1 cellular context compared by ENCODE assay signal in the genomic region with DNA sequence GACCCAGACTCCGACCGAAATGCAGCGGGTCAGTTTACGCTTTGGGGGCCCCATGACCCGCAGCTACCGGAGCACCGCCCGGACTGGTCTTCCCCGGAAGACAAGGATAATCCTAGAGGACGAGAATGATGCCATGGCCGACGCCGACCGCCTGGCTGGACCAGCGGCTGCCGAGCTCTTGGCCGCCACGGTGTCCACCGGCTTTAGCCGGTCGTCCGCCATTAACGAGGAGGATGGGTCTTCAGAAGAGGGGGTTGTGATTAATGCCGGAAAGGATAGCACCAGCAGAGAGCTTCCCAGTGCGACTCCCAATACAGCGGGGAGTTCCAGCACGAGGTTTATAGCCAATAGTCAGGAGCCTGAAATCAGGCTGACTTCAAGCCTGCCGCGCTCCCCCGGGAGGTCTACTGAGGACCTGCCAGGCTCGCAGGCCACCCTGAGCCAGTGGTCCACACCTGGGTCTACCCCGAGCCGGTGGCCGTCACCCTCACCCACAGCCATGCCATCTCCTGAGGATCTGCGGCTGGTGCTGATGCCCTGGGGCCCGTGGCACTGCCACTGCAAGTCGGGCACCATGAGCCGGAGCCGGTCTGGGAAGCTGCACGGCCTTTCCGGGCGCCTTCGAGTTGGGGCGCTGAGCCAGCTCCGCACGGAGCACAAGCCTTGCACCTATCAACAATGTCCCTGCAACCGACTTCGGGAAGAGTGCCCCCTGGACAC.
TF ChIP-seq lines count a peak whose summit lies in the region.

No MANE protein-coding gene starts in this region.

TF ChIP-seq in HepG2, 621 proteins besides CTCF, POLR2A, EP300 and RAD21 (continued from another document and continues in another):
- TF ChIP-seq MYNN (CRISPR knock-in tag; IDR thresholded peaks at IDR 0.05; ENCODE audit: low read depth) (no peak), NBN (conservative IDR thresholded peaks at IDR 0.05) (no peak), ZNF510 (CRISPR knock-in tag; IDR thresholded peaks at IDR 0.05; ENCODE audit: low read depth) (no peak), REXO4 (CRISPR knock-in tag; IDR thresholded peaks at IDR 0.05; ENCODE audit: borderline replicate concordance) (no peak), PRMT3 (CRISPR knock-in tag; IDR thresholded peaks at IDR 0.05; ENCODE audit: borderline replicate concordance, low read depth) (0 out of 2 replicates have a peak, but pooled peaks have one; percentile 15), ERF (CRISPR knock-in tag; IDR thresholded peaks at IDR 0.05) (peak; percentile 60), RBAK (CRISPR knock-in tag; IDR thresholded peaks at IDR 0.05) (0 out of 2 replicates have a peak, but pooled peaks have one; percentile 8), CHD2 (IDR thresholded peaks at IDR 0.05; ENCODE audit: low read depth, low read length) (no peak), POLR2G (IDR thresholded peaks at IDR 0.05; ENCODE audit: low read depth, low read length) (peak; percentile 19; the same call in 1 of the 2 replicates), THYN1 (CRISPR knock-in tag; IDR thresholded peaks at IDR 0.05; ENCODE audit: borderline replicate concordance, low read depth) (no peak), NFKB2 (CRISPR knock-in tag; IDR thresholded peaks at IDR 0.05; ENCODE audit: borderline replicate concordance) (peak; percentile 61; the same call in 1 of the 2 replicates), ZFP37 (CRISPR knock-in tag; IDR thresholded peaks at IDR 0.05; ENCODE audit: borderline replicate concordance) (no peak), FOSL2 (CRISPR knock-in tag; IDR thresholded peaks at IDR 0.05) (peak; percentile 11; the same call in 1 of the 2 replicates), ZNF703 (CRISPR knock-in tag; IDR thresholded peaks at IDR 0.05; ENCODE audit: borderline replicate concordance) (peak; percentile 81; the same call in 1 of the 2 replicates), MYC (CRISPR knock-in tag; IDR thresholded peaks at IDR 0.05; ENCODE audit: borderline replicate concordance) (no peak; the same call in 1 of the 2 replicates), ZNF20 (CRISPR knock-in tag; IDR thresholded peaks at IDR 0.05) (0 out of 2 replicates have a peak, but pooled peaks have one; percentile 49), MAZ (IDR thresholded peaks at IDR 0.05; ENCODE audit: borderline replicate concordance, low read depth, low read length) (no peak), MAZ (CRISPR knock-in tag; IDR thresholded peaks at IDR 0.05; ENCODE audit: low read depth) (peak; percentile 14; the same call in 1 of the 2 replicates), ZNF678 (CRISPR knock-in tag; IDR thresholded peaks at IDR 0.05) (peak; percentile 41; the same call in 1 of the 2 replicates), SRSF1 (optimal IDR thresholded peaks at IDR 0.05; ENCODE audit: low read depth, low read length) (no peak), CCDC6 (CRISPR knock-in tag; IDR thresholded peaks at IDR 0.05) (0 out of 2 replicates have a peak, but pooled peaks have one; percentile 42), ZNF761 (CRISPR knock-in tag; conservative IDR thresholded peaks at IDR 0.05) (no peak; the same call in 1 of the 2 replicates), EZH2 (conservative IDR thresholded peaks at IDR 0.05; ENCODE audit: low read depth, low read length) (no peak), GABPB1 (CRISPR knock-in tag; IDR thresholded peaks at IDR 0.05) (peak; percentile 51), DPF2 (CRISPR knock-in tag; IDR thresholded peaks at IDR 0.05; ENCODE audit: borderline replicate concordance, low read depth) (no peak), CBX5 (CRISPR knock-in tag; IDR thresholded peaks at IDR 0.05; ENCODE audit: borderline replicate concordance) (peak; percentile 89; the same call in 1 of the 2 replicates), ZNF256 (CRISPR knock-in tag; conservative IDR thresholded peaks at IDR 0.05) (no peak), TAF15 (IDR thresholded peaks at IDR 0.05; ENCODE audit: low read depth, low read length, poor library complexity, severe bottlenecking) (no peak), ZNF629 (CRISPR knock-in tag; conservative IDR thresholded peaks at IDR 0.05) (no peak), HDAC1 (CRISPR knock-in tag; IDR thresholded peaks at IDR 0.05) (no peak; the same call in 1 of the 2 replicates), SP4 (CRISPR knock-in tag; IDR thresholded peaks at IDR 0.05) (no peak; the same call in 1 of the 2 replicates), ZNF292 (CRISPR knock-in tag; IDR thresholded peaks at IDR 0.05; ENCODE audit: borderline replicate concordance, low read depth) (no peak), ZNF558 (CRISPR knock-in tag; IDR thresholded peaks at IDR 0.05; ENCODE audit: borderline replicate concordance) (0 out of 2 replicates have a peak, but pooled peaks have one; percentile 56), NFIC (IDR thresholded peaks at IDR 0.05; ENCODE audit: low read length) (no peak), ZNF879 (CRISPR knock-in tag; IDR thresholded peaks at IDR 0.05) (no peak), U2AF1 (optimal IDR thresholded peaks at IDR 0.05; ENCODE audit: low read depth, low read length) (no peak), ZNF430 (CRISPR knock-in tag; IDR thresholded peaks at IDR 0.05) (peak; percentile 67; the same call in 1 of the 2 replicates), PCBP1 (IDR thresholded peaks at IDR 0.05; ENCODE audit: borderline replicate concordance, low read depth, low read length) (no peak), NCOA1 (CRISPR knock-in tag; IDR thresholded peaks at IDR 0.05) (no peak)
- TF ChIP-seq, protein P1, sequence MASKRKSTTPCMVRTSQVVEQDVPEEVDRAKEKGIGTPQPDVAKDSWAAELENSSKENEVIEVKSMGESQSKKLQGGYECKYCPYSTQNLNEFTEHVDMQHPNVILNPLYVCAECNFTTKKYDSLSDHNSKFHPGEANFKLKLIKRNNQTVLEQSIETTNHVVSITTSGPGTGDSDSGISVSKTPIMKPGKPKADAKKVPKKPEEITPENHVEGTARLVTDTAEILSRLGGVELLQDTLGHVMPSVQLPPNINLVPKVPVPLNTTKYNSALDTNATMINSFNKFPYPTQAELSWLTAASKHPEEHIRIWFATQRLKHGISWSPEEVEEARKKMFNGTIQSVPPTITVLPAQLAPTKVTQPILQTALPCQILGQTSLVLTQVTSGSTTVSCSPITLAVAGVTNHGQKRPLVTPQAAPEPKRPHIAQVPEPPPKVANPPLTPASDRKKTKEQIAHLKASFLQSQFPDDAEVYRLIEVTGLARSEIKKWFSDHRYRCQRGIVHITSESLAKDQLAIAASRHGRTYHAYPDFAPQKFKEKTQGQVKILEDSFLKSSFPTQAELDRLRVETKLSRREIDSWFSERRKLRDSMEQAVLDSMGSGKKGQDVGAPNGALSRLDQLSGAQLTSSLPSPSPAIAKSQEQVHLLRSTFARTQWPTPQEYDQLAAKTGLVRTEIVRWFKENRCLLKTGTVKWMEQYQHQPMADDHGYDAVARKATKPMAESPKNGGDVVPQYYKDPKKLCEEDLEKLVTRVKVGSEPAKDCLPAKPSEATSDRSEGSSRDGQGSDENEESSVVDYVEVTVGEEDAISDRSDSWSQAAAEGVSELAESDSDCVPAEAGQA (IDR thresholded peaks at IDR 0.05; ENCODE audit: low read depth): no peak
- TF ChIP-seq, protein P1 (CRISPR knock-in tag; IDR thresholded peaks at IDR 0.05; ENCODE audit: borderline replicate concordance): no peak
- TF ChIP-seq, protein P2, sequence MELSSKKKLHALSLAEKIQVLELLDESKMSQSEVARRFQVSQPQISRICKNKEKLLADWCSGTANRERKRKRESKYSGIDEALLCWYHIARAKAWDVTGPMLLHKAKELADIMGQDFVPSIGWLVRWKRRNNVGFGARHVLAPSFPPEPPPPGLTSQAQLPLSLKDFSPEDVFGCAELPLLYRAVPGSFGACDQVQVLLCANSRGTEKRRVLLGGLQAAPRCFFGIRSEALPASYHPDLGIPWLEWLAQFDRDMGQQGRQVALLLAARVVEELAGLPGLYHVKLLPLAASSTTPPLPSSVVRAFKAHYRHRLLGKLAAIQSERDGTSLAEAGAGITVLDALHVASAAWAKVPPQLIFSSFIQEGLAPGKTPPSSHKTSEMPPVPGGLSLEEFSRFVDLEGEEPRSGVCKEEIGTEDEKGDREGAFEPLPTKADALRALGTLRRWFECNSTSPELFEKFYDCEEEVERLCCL (CRISPR knock-in tag; IDR thresholded peaks at IDR 0.05; ENCODE audit: borderline replicate concordance): no peak
- TF ChIP-seq, protein P3, sequence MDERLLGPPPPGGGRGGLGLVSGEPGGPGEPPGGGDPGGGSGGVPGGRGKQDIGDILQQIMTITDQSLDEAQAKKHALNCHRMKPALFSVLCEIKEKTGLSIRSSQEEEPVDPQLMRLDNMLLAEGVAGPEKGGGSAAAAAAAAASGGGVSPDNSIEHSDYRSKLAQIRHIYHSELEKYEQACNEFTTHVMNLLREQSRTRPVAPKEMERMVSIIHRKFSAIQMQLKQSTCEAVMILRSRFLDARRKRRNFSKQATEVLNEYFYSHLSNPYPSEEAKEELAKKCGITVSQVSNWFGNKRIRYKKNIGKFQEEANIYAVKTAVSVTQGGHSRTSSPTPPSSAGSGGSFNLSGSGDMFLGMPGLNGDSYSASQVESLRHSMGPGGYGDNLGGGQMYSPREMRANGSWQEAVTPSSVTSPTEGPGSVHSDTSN (CRISPR knock-in tag; IDR thresholded peaks at IDR 0.05): no peak
- TF ChIP-seq, protein P4, sequence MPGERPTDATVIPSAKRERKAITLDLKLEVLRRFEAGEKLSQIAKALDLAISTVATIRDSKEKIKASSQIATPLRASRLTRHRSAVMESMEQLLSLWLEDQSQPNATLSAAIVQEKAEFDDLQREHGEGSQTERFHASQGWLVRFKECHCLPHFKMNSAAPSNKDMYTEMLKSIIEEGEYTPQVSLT (CRISPR knock-in tag; IDR thresholded peaks at IDR 0.05; ENCODE audit: borderline replicate concordance, low read depth): no peak
- TF ChIP-seq, protein P5, sequence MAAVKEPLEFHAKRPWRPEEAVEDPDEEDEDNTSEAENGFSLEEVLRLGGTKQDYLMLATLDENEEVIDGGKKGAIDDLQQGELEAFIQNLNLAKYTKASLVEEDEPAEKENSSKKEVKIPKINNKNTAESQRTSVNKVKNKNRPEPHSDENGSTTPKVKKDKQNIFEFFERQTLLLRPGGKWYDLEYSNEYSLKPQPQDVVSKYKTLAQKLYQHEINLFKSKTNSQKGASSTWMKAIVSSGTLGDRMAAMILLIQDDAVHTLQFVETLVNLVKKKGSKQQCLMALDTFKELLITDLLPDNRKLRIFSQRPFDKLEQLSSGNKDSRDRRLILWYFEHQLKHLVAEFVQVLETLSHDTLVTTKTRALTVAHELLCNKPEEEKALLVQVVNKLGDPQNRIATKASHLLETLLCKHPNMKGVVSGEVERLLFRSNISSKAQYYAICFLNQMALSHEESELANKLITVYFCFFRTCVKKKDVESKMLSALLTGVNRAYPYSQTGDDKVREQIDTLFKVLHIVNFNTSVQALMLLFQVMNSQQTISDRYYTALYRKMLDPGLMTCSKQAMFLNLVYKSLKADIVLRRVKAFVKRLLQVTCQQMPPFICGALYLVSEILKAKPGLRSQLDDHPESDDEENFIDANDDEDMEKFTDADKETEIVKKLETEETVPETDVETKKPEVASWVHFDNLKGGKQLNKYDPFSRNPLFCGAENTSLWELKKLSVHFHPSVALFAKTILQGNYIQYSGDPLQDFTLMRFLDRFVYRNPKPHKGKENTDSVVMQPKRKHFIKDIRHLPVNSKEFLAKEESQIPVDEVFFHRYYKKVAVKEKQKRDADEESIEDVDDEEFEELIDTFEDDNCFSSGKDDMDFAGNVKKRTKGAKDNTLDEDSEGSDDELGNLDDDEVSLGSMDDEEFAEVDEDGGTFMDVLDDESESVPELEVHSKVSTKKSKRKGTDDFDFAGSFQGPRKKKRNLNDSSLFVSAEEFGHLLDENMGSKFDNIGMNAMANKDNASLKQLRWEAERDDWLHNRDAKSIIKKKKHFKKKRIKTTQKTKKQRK (IDR thresholded peaks at IDR 0.05; ENCODE audit: low read length): no peak
- TF ChIP-seq, protein P6, sequence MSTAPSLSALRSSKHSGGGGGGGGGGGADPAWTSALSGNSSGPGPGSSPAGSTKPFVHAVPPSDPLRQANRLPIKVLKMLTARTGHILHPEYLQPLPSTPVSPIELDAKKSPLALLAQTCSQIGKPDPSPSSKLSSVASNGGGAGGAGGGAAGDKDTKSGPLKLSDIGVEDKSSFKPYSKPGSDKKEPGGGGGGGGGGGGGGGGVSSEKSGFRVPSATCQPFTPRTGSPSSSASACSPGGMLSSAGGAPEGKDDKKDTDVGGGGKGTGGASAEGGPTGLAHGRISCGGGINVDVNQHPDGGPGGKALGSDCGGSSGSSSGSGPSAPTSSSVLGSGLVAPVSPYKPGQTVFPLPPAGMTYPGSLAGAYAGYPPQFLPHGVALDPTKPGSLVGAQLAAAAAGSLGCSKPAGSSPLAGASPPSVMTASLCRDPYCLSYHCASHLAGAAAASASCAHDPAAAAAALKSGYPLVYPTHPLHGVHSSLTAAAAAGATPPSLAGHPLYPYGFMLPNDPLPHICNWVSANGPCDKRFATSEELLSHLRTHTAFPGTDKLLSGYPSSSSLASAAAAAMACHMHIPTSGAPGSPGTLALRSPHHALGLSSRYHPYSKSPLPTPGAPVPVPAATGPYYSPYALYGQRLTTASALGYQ (CRISPR knock-in tag; IDR thresholded peaks at IDR 0.05): 0 out of 2 replicates have a peak, but pooled peaks have one; percentile 35
- TF ChIP-seq, protein P7, sequence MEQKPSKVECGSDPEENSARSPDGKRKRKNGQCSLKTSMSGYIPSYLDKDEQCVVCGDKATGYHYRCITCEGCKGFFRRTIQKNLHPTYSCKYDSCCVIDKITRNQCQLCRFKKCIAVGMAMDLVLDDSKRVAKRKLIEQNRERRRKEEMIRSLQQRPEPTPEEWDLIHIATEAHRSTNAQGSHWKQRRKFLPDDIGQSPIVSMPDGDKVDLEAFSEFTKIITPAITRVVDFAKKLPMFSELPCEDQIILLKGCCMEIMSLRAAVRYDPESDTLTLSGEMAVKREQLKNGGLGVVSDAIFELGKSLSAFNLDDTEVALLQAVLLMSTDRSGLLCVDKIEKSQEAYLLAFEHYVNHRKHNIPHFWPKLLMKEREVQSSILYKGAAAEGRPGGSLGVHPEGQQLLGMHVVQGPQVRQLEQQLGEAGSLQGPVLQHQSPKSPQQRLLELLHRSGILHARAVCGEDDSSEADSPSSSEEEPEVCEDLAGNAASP (CRISPR knock-in tag; IDR thresholded peaks at IDR 0.05; ENCODE audit: borderline replicate concordance): no peak
